In the genomic region with DNA sequence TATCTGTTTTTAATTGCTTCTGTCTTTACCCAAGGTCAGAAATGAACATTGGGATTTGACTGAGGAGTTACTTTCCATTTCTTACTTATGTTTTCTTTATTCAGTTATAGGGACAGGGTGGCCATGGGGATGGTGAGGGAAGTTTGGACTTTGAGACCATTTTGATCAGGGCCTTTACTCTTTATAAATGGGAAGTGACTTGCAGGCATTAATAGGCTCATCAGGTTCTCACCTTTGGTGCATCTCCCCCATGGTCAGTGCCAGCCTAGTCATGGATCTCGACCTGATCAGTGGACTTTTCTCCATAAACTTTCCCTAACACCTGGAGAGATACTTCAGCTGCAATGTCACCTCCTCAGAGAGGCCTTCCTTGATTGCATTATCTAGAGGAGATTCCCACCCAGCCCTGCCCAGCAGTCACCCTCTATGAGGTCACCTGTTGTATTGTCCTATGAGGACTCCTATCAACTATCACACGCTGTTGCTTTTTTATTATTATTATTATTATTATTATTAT, we compare ENCODE assay signal across 29 cellular contexts. TPM values are rescaled to one million over a fixed set of nuclear protein-coding genes. Genes with fewer than 3 reads are reported as not detected.
DNase-seq lines count a peak whose midpoint lies in the region; ATAC-seq, FAIRE-seq and TF ChIP-seq lines count a peak whose summit lies in the region.
"Had no signal": no experiment of that assay in that cellular context is flagged by ENCODE, and none has a peak within 500 bp of the region (broad histone marks: within the 10 kb centered on the region; RNA-seq: fewer than 3 reads in every experiment).

No MANE protein-coding gene starts in this region.

- no peaks in the 10 kb centered on the region for H4K20me1 ChIP-seq in GM23248 (ENCODE audit: insufficient read depth)
- H4K20me1 ChIP-seq in keratinocyte (ENCODE audit: control insufficient read depth, extremely low read depth, insufficient read depth, low read length), result no peaks in the 10 kb centered on the region

- no peaks in the 10 kb centered on the region for H3F3A ChIP-seq in GM23248 (ENCODE audit: insufficient read depth)

- H3K27ac Mint-ChIP-seq in Calu3 (ENCODE audit: unreplicated experiment), result no peak overlapping the region
- H3K27ac Mint-ChIP-seq in natural killer cell treated with Interleukin-12 subunit alpha and Interleukin-12 subunit beta and Interleukin-15 and Interleukin-18, amount 100 ng/mL, for 72 hours, result no peak overlapping the region
- H3K27ac Mint-ChIP-seq: dendritic cell treated with granulocyte-macrophage colony-stimulating factor and Interleukin-4, amounts not matched to agents 40 ng/mL and 50 ng/mL, for 4 days had no signal

- WGBS in GM23248 (ENCODE audit: low coverage in 1 of 2, low lambda C conversion rate in 2 of 2, missing lambda C conversion rate in 2 of 2), 2 experiments, result 72 to 75% methylated on average over 2 of the region's 2 CpGs
- WGBS in small intestine, 3 donors, result 47 to 80% (median 63%) methylated on average over 2 of the region's 2 CpGs

- no peak overlapping the region for H3K27ac ChIP-seq in GM23248
- H3K27ac ChIP-seq in ascending aorta, result peak overlapping the region; percentile 0 to 29
- no peak overlapping the region for H3K27ac ChIP-seq in keratinocyte (ENCODE audit: control insufficient read depth, insufficient read depth, low read length)
- H3K27ac ChIP-seq in small intestine (ENCODE audit: low read depth in 1 of 2, low read length in 1 of 2), result no peak overlapping the region
- H3K27ac ChIP-seq: lower lobe of right lung, suprapubic skin had no signal

- no peaks in the 10 kb centered on the region for H3K9me3 ChIP-seq in GM23248 (ENCODE audit: low read depth)
- H3K9me3 ChIP-seq in ascending aorta, result no peaks in the 10 kb centered on the region
- no peaks in the 10 kb centered on the region for H3K9me3 ChIP-seq in keratinocyte (ENCODE audit: control insufficient read depth, low read depth, low read length)
- no peaks in the 10 kb centered on the region for H3K9me3 ChIP-seq in small intestine (ENCODE audit: control insufficient read depth, low read depth)
- H3K9me3 ChIP-seq: BE2C, esophagus squamous epithelium, lower lobe of right lung, suprapubic skin had no signal

- H3K9me1 ChIP-seq in keratinocyte (ENCODE audit: control insufficient read depth, extremely low read depth, insufficient read depth, low read length), result no peaks in the 10 kb centered on the region

- H3K4me3 ChIP-seq in GM23248 (no peak overlapping the region), ascending aorta (no peak overlapping the region), keratinocyte (ENCODE audit: control insufficient read depth in 2 of 3, extremely low read depth in 1 of 3, insufficient read depth in 2 of 3, low read depth in 1 of 3, low read length in 3 of 3) (no peak overlapping the region), small intestine (ENCODE audit: low read depth in 1 of 2, low read length in 2 of 2) (no peak overlapping the region)
- H3K4me3 ChIP-seq: esophagus squamous epithelium, lower lobe of right lung, suprapubic skin had no signal

- ATAC-seq in natural killer cell treated with Interleukin-12 subunit alpha and Interleukin-12 subunit beta and Interleukin-15 and Interleukin-18, amount 100 ng/mL, for 72 hours, result no peak
- ATAC-seq: right cardiac atrium had no signal

- no peaks in the 10 kb centered on the region for H3K9me2 ChIP-seq in GM23248 (ENCODE audit: insufficient read depth)

- no peak overlapping the region for H3K4me2 ChIP-seq in GM23248 (ENCODE audit: unreplicated experiment)
- H3K4me2 ChIP-seq in keratinocyte (ENCODE audit: control insufficient read depth, extremely low read depth, insufficient read depth, low read depth, low read length), result peak overlapping the region; percentile 27

- H3K36me3 ChIP-seq in GM23248 (ENCODE audit: low read depth) (no peaks in the 10 kb centered on the region), ascending aorta (no peaks in the 10 kb centered on the region), keratinocyte (ENCODE audit: control insufficient read depth in 2 of 2, extremely low read depth in 1 of 2, insufficient read depth in 2 of 2, low read length in 2 of 2) (no peaks in the 10 kb centered on the region), small intestine (ENCODE audit: control insufficient read depth in 2 of 2, insufficient read depth in 2 of 2, low read length in 2 of 2) (no peaks in the 10 kb centered on the region)
- H3K36me3 ChIP-seq: BE2C, esophagus squamous epithelium, lower lobe of right lung, suprapubic skin had no signal

- H3K4me1 ChIP-seq in GM23248 (ENCODE audit: insufficient read depth) (peaks cover 8% of the 10 kb centered on the region), ascending aorta (peaks cover 0 to 3% of the 10 kb centered on the region in 2 donors), keratinocyte (ENCODE audit: control insufficient read depth, extremely low read depth, insufficient read depth, low read length) (peaks cover 18% of the 10 kb centered on the region), small intestine (ENCODE audit: control insufficient read depth in 2 of 2, insufficient read depth in 1 of 2, low read depth in 1 of 2, low read length in 1 of 2) (no peaks in the 10 kb centered on the region)
- H3K4me1 ChIP-seq: BE2C, lower lobe of right lung had no signal

- peaks cover 29% of the 10 kb centered on the region for H3K4me1 Mint-ChIP-seq in Calu3 (ENCODE audit: low read depth, unreplicated experiment)
- H3K4me1 Mint-ChIP-seq in natural killer cell treated with Interleukin-12 subunit alpha and Interleukin-12 subunit beta and Interleukin-15 and Interleukin-18, amount 100 ng/mL, for 72 hours (ENCODE audit: low read depth in 2 of 2), result no peaks in the 10 kb centered on the region
- H3K4me1 Mint-ChIP-seq: central memory CD8-positive, alpha-beta T cell had no signal

- DNase-seq in GM23248 (no peak), ascending aorta (ENCODE audit: low spot score in 2 of 2) (no peak), keratinocyte (ENCODE audit: low read depth, low spot score) (no peak), small intestine (peak; percentile 54), Calu3 (no peak), kidney glomerular epithelial cell (lab: John Stamatoyannopoulos, UW) (no peak)
- no peak for DNase-seq in stimulated activated CD4-positive, alpha-beta T cell treated with anti-CD3 and anti-CD28 coated beads, Interleukin-15, amount 100 ng/mL, for 24 hours
- no peak for DNase-seq in natural killer cell treated with Interleukin-12 subunit alpha and Interleukin-12 subunit beta and Interleukin-15 and Interleukin-18, amount 100 ng/mL, for 72 hours (ENCODE audit: low spot score)
- DNase-seq: activated CD4-positive, alpha-beta T cell treated with anti-CD3 and anti-CD28 coated beads for 4 hours; activated effector memory CD4-positive, alpha-beta T cell treated with Interleukin-2 at 50 U/mL for 16 hours; activated naive CD8-positive, alpha-beta T cell treated with anti-CD3 and anti-CD28 coated beads, Interleukin-2, amount 10 ng/mL, durations not matched to agents 7 days and 5 days; activated T-cell treated with anti-CD3 and anti-CD28 coated beads for 4 hours; BE2C; esophagus squamous epithelium; islet precursor cell; lower lobe of right lung; NCI-H446 treated with DMSO at 0.1 percent for 48 hours; posterior cingulate gyrus; right cardiac atrium; SHP77; stimulated activated CD4-positive, alpha-beta T cell treated with anti-CD3 and anti-CD28 coated beads, Interleukin-12 subunit alpha, Interleukin-12 subunit beta, amount 100 ng/mL, for 4 hours; stimulated activated naive CD4-positive, alpha-beta T cell had no signal

- no peaks in the 10 kb centered on the region for H3K36me3 Mint-ChIP-seq in Calu3 (ENCODE audit: insufficient read depth, unreplicated experiment)
- no peaks in the 10 kb centered on the region for H3K36me3 Mint-ChIP-seq in natural killer cell treated with Interleukin-12 subunit alpha and Interleukin-12 subunit beta and Interleukin-15 and Interleukin-18, amount 100 ng/mL, for 72 hours
- H3K36me3 Mint-ChIP-seq: activated naive CD8-positive, alpha-beta T cell treated with anti-CD3 and anti-CD28 coated beads, Interleukin-2, amount 10 ng/mL, durations not matched to agents 7 days and 5 days had no signal

- intact Hi-C loops in ascending aorta (cut with DNase I), result no loop called here
- intact Hi-C loops in Calu3 (cut with micrococcal nuclease; ENCODE audit: unreplicated experiment), result no loop called here

- dilution Hi-C loops in keratinocyte (cut with MboI; ENCODE audit: extremely low pct_ligation_motif_present, low sequenced_read_pairs), result no loop called here

- no peaks in the 10 kb centered on the region for H3K27me3 ChIP-seq in GM23248 (replicated peaks; ENCODE audit: insufficient read depth)
- no peaks in the 10 kb centered on the region for H3K27me3 ChIP-seq in ascending aorta
- H3K27me3 ChIP-seq in keratinocyte (ENCODE audit: control insufficient read depth, extremely low read depth, insufficient read depth, low read length), result no peaks in the 10 kb centered on the region
- H3K27me3 ChIP-seq in small intestine (ENCODE audit: control insufficient read depth in 2 of 2, insufficient read depth in 2 of 2, low read length in 2 of 2), result no peaks in the 10 kb centered on the region
- H3K27me3 ChIP-seq: BE2C, esophagus squamous epithelium, suprapubic skin had no signal

- FAIRE-seq in keratinocyte (lab: Jason Lieb, UNC) (no peak), small intestine (lab: Jason Lieb, UNC) (no peak)
- FAIRE-seq: A204.1, frontal cortex, G401.6, GM19239 had no signal

- TF ChIP-seq CTCF in ascending aorta (IDR thresholded peaks at IDR 0.05) (no peak), keratinocyte (optimal IDR thresholded peaks at IDR 0.05 in 1 of 3, IDR thresholded peaks at IDR 0.05 in 1 of 3, conservative IDR thresholded peaks at IDR 0.05 in 1 of 3; ENCODE audit: extremely low read depth in 1 of 3, insufficient read depth in 2 of 3, low read length in 3 of 3) (no peak), Calu3 (IDR thresholded peaks at IDR 0.05; ENCODE audit: unreplicated experiment) (no peak)

- BruUV-seq in Calu3 (replicated peaks; lab: Mats Ljungman, UMichigan), result no TSS peak

- no peaks in the 10 kb centered on the region for H3K9me3 Mint-ChIP-seq in Calu3 (ENCODE audit: low read depth, unreplicated experiment)
- H3K9me3 Mint-ChIP-seq in natural killer cell treated with Interleukin-12 subunit alpha and Interleukin-12 subunit beta and Interleukin-15 and Interleukin-18, amount 100 ng/mL, for 72 hours, result no peaks in the 10 kb centered on the region
- H3K9me3 Mint-ChIP-seq: activated naive CD8-positive, alpha-beta T cell treated with anti-CD3 and anti-CD28 coated beads, Interleukin-2, amount 10 ng/mL, durations not matched to agents 7 days and 5 days; central memory CD8-positive, alpha-beta T cell; dendritic cell treated with granulocyte-macrophage colony-stimulating factor and Interleukin-4, amounts not matched to agents 40 ng/mL and 50 ng/mL, for 4 days had no signal

- H3K9ac ChIP-seq in GM23248 (no peak overlapping the region), keratinocyte (ENCODE audit: control insufficient read depth, extremely low read depth, insufficient read depth, low read length) (no peak overlapping the region)

- CTCF ChIA-PET in Calu3 (lab: Charles Lee), result interaction anchor here (1.0 kb wide), 1 partner anchor 22 kb away, joined by 3 read pairs; no protein-coding TSS in a partner anchor

- H3K27me3 Mint-ChIP-seq in Calu3 (ENCODE audit: unreplicated experiment), result no peaks in the 10 kb centered on the region
- no peaks in the 10 kb centered on the region for H3K27me3 Mint-ChIP-seq in natural killer cell treated with Interleukin-12 subunit alpha and Interleukin-12 subunit beta and Interleukin-15 and Interleukin-18, amount 100 ng/mL, for 72 hours
- H3K27me3 Mint-ChIP-seq: central memory CD8-positive, alpha-beta T cell had no signal

- H3K4me3 Mint-ChIP-seq in Calu3 (ENCODE audit: low read depth, unreplicated experiment), result no peak overlapping the region
- no peak overlapping the region for H3K4me3 Mint-ChIP-seq in natural killer cell treated with Interleukin-12 subunit alpha and Interleukin-12 subunit beta and Interleukin-15 and Interleukin-18, amount 100 ng/mL, for 72 hours
- H3K4me3 Mint-ChIP-seq: activated naive CD8-positive, alpha-beta T cell treated with anti-CD3 and anti-CD28 coated beads, Interleukin-2, amount 10 ng/mL, durations not matched to agents 7 days and 5 days; central memory CD8-positive, alpha-beta T cell; dendritic cell treated with granulocyte-macrophage colony-stimulating factor and Interleukin-4, amounts not matched to agents 40 ng/mL and 50 ng/mL, for 4 days had no signal

- H2AFZ ChIP-seq in GM23248 (peak overlapping the region; percentile 77; the same call in 1 of the 2 replicates), keratinocyte (ENCODE audit: control insufficient read depth, low read length) (no peak overlapping the region)

- H3K79me2 ChIP-seq in GM23248 (ENCODE audit: insufficient read depth) (no peaks in the 10 kb centered on the region), keratinocyte (ENCODE audit: control insufficient read depth, insufficient read depth, low read length) (no peaks in the 10 kb centered on the region)

- in situ Hi-C loops in GM23248 (cut with MboI), result no loop called here

RNA-seq across cellular contexts. Expression of a gene that starts 16.8 kb away (rescaled TPM):
- total RNA-seq in GM23248 (2014; rRNA removed; shearing (Covaris generic)), result 10.2 and 14.3 TPM in 2 replicates
- polyA plus RNA-seq in GM23248 (2016; fragmentation: Nextera tagmentation; extraction: Ambion mirVana), result 12.1 and 12.4 TPM in 2 replicates
- total RNA-seq in ascending aorta, result 23.2 TPM
- 30.0 to 42.6 TPM (median 39.8 TPM) in 3 replicates for polyA plus RNA-seq in keratinocyte
- polyA plus RNA-seq in keratinocyte (2011; ENCODE audit: low read depth), result 49.3 TPM
- 21.6 and 26.9 TPM in 2 replicates for polyA plus RNA-seq in keratinocyte (2011; cell fraction: cytosol; rRNA removed)
- 95.0 and 95.8 TPM in 2 replicates for polyA plus RNA-seq in keratinocyte (2011; cell fraction: nucleus; rRNA removed)
- polyA plus RNA-seq in keratinocyte (2012; ENCODE audit: low replicate concordance), result 34.7 and 37.8 TPM in 2 replicates
- polyA minus RNA-seq in keratinocyte, result 40.3 to 48.9 TPM (median 40.8 TPM) in 3 replicates
- 21.7 TPM for polyA minus RNA-seq in keratinocyte (2011; cell fraction: cytosol; rRNA and poly(A)+ RNA removed)
- 51.6 and 102 TPM in 2 replicates for polyA minus RNA-seq in keratinocyte (2011; cell fraction: nucleus; rRNA and poly(A)+ RNA removed)
- 10 to 100 TPM in 2 of 3 donors, 1 to 10 TPM in 1; 9.2 to 19.9 (median 12.8) TPM for polyA plus RNA-seq in small intestine
- 53.1 and 77.3 TPM in 2 replicates for total RNA-seq in Calu3 (2022)
- 10 to 100 TPM; 42.1 to 65.7 TPM for total RNA-seq in natural killer cell treated with Interleukin-12 subunit alpha and Interleukin-12 subunit beta and Interleukin-15 and Interleukin-18, amount 100 ng/mL, for 72 hours

Comparison
In these comparisons a context has a peak if more than half of its experiments do, and no peak if none do; other contexts are left out.
1. H3K27ac ChIP-seq: peak in ascending aorta (2 of 2); none in GM23248 (single experiment), keratinocyte (single experiment) and small intestine (0 of 2).